ENCODE assay signal across 35 cellular contexts in genomic region chr6:89275900-89276299, GRCh38. TPM values are rescaled to one million over a fixed set of nuclear protein-coding genes. Genes with fewer than 3 reads are reported as not detected.
"Had no signal": no experiment of that assay in that cellular context is flagged by ENCODE, and none has a peak within 500 bp of the region (broad histone marks: within the 10 kb centered on the region; RNA-seq: fewer than 3 reads in every experiment).

No MANE protein-coding gene starts in this region.

- DNase-seq: kidney glomerular epithelial cell; left cardiac atrium; lower lobe of right lung; mammary epithelial cell; mesendoderm; naive B cell; natural killer cell; nephron progenitor cell; occipital lobe; right lobe of liver; stimulated activated CD4-positive, alpha-beta T cell treated with anti-CD3 and anti-CD28 coated beads, Interleukin-12 subunit alpha, Interleukin-12 subunit beta, amount 100 ng/mL, for 4 hours; stimulated activated CD4-positive, alpha-beta T cell treated with anti-CD3 and anti-CD28 coated beads, Interleukin-15, amount 100 ng/mL, for 24 hours; stimulated activated CD4-positive, alpha-beta T cell treated with anti-CD3 and anti-CD28 coated beads, Interleukin-2, amount 100 ng/mL, for 24 hours; stimulated activated CD4-positive, alpha-beta T cell treated with anti-CD3 and anti-CD28 coated beads, Interleukin-4, amount 100 ng/mL, for 1 hour; stimulated activated naive B cell treated with anti-CD40 and anti-IgM and Interleukin-4, amounts not matched to agents 10 μg/mL and 1 μg/mL and 100 μg/mL, for 72 hours; stimulated activated naive CD8-positive, alpha-beta T cell treated with anti-CD3 and anti-CD28 coated beads, Interleukin-15, Interleukin-2, amounts not matched to agents 100 U/mL and 50 U/mL, for 24 hours; stomach; testis; thyroid gland; transverse colon; upper lobe of left lung had no signal

- H3K27me3 ChIP-seq: hepatocyte, neural progenitor cell, neutrophil, right atrium auricular region, right lobe of liver, stomach, testis, thyroid gland, transverse colon, upper lobe of left lung, vagina had no signal

- H3K9me3 ChIP-seq: lower lobe of right lung, neutrophil, right atrium auricular region, right lobe of liver, stomach, testis, thyroid gland, transverse colon, upper lobe of left lung, vagina had no signal

- ATAC-seq: left cardiac atrium; left lobe of liver; lower lobe of right lung; natural killer cell; right lobe of liver; stimulated activated naive B cell treated with anti-CD40 and anti-IgM and Interleukin-4, amounts not matched to agents 10 μg/mL and 1 μg/mL and 100 μg/mL, for 72 hours; stimulated activated naive CD8-positive, alpha-beta T cell treated with anti-CD3 and anti-CD28 coated beads, Interleukin-15, Interleukin-2, amounts not matched to agents 100 U/mL and 50 U/mL, for 24 hours had no signal

- H3K4me1 ChIP-seq: lower lobe of right lung, neural progenitor cell, right lobe of liver, stomach, thyroid gland, transverse colon, upper lobe of left lung, vagina had no signal

- H3K9ac ChIP-seq: neural progenitor cell had no signal

- H3K36me3 ChIP-seq: lower lobe of right lung, neural progenitor cell, neutrophil, right atrium auricular region, right lobe of liver, stomach, thyroid gland, transverse colon, upper lobe of left lung, vagina had no signal

- H3K27ac ChIP-seq: hepatocyte, lower lobe of right lung, neural progenitor cell, neutrophil, right atrium auricular region, right lobe of liver, stomach, testis, thyroid gland, transverse colon, upper lobe of left lung, vagina had no signal

- H3K4me3 ChIP-seq: hepatocyte, lower lobe of right lung, neural progenitor cell, right atrium auricular region, right lobe of liver, stomach, testis, thyroid gland, transverse colon, upper lobe of left lung, vagina had no signal

RNA-seq across cellular contexts. Expression of gene GABRR2, which starts 39.2 kb away (rescaled TPM):
- total RNA-seq: mammary epithelial cell, skeletal muscle tissue had no signal
- polyA plus RNA-seq: mammary epithelial cell had no signal

RNA-seq across cellular contexts. Expression of gene GABRR1, which starts 58.7 kb away (rescaled TPM):
- total RNA-seq: left cardiac atrium, left lobe of liver, liver, lower lobe of right lung, mammary epithelial cell, mesothelial cell of epicardium, occipital lobe, osteocyte, progenitor cell of endocrine pancreas, pulmonary artery endothelial cell, renal cortical epithelial cell, right lobe of liver, thyroid gland, upper lobe of left lung, urinary bladder, vagina had no signal
- polyA plus RNA-seq: liver, mammary epithelial cell had no signal
